ENCODE assay signal across 1 cellular context in genomic region chr17:8383143-8383974, GRCh38.
TF ChIP-seq lines count a peak whose summit lies in the region.

Gene RPL26 (minus strand): TSS chr17:8383193. CDS start chr17:8382310, 883 bp downstream.

TF ChIP-seq in HepG2, 621 proteins besides CTCF, POLR2A, EP300 and RAD21 (continued from another document and continues in another):
- TF ChIP-seq HOMEZ (CRISPR knock-in tag; IDR thresholded peaks at IDR 0.05; ENCODE audit: low read depth), result peak; percentile 82; the same call in 1 of the 2 replicates
- TF ChIP-seq ZNF296 (CRISPR knock-in tag; conservative IDR thresholded peaks at IDR 0.05), result no peak
- no peak for TF ChIP-seq ZNF567 (CRISPR knock-in tag; IDR thresholded peaks at IDR 0.05; ENCODE audit: borderline replicate concordance)
- TF ChIP-seq ZNF570 (CRISPR knock-in tag; IDR thresholded peaks at IDR 0.05; ENCODE audit: borderline replicate concordance), result no peak
- peak; percentile 90 for TF ChIP-seq PHF20 (CRISPR knock-in tag; IDR thresholded peaks at IDR 0.05)
- TF ChIP-seq ZBTB44 (CRISPR knock-in tag; IDR thresholded peaks at IDR 0.05), result peak; percentile 55; the same call in 1 of the 2 replicates
- TF ChIP-seq FOSL2 (CRISPR knock-in tag; IDR thresholded peaks at IDR 0.05), result peak; percentile 43; the same call in 1 of the 2 replicates
- TF ChIP-seq SNRNP70 (IDR thresholded peaks at IDR 0.05; ENCODE audit: low read depth, low read length), result no peak
- TF ChIP-seq JUND (CRISPR knock-in tag; IDR thresholded peaks at IDR 0.05), result no peak; the same call in 1 of the 2 replicates
- TF ChIP-seq MATR3 (CRISPR knock-in tag; IDR thresholded peaks at IDR 0.05), result no peak
- no peak for TF ChIP-seq DMTF1 (CRISPR knock-in tag; IDR thresholded peaks at IDR 0.05)
- peak; percentile 68; the same call in 1 of the 2 replicates for TF ChIP-seq RARG (CRISPR knock-in tag; IDR thresholded peaks at IDR 0.05; ENCODE audit: low read depth)
- no peak for TF ChIP-seq DBP (CRISPR knock-in tag; IDR thresholded peaks at IDR 0.05; ENCODE audit: not compliant biosample characterization)
- TF ChIP-seq ZBTB21 (CRISPR knock-in tag; IDR thresholded peaks at IDR 0.05), result no peak
- TF ChIP-seq KAT8 (CRISPR knock-in tag; IDR thresholded peaks at IDR 0.05), result peak; percentile 94
- TF ChIP-seq ZNF83 (CRISPR knock-in tag; IDR thresholded peaks at IDR 0.05; ENCODE audit: borderline replicate concordance), result no peak
- peak; percentile 90 for TF ChIP-seq SAP130 (CRISPR knock-in tag; IDR thresholded peaks at IDR 0.05; ENCODE audit: low read depth)
- TF ChIP-seq SP1 (IDR thresholded peaks at IDR 0.05), result no peak
- peak; percentile 67 for TF ChIP-seq SP1 (CRISPR knock-in tag; IDR thresholded peaks at IDR 0.05)
- peak; percentile 71; the same call in 1 of the 2 replicates for TF ChIP-seq MIER3 (CRISPR knock-in tag; IDR thresholded peaks at IDR 0.05; ENCODE audit: borderline replicate concordance)
- TF ChIP-seq ZNF639 (CRISPR knock-in tag; conservative IDR thresholded peaks at IDR 0.05), result peak; percentile 77; the same call in 1 of the 2 replicates
- peak; percentile 49; the same call in 1 of the 2 replicates for TF ChIP-seq ZNF142 (CRISPR knock-in tag; IDR thresholded peaks at IDR 0.05)
- no peak; the same call in 1 of the 2 replicates for TF ChIP-seq KLF11 (CRISPR knock-in tag; IDR thresholded peaks at IDR 0.05)
- TF ChIP-seq CBX2 (IDR thresholded peaks at IDR 0.05; ENCODE audit: low read depth, low read length), result no peak
- TF ChIP-seq CBX2 (CRISPR knock-in tag; IDR thresholded peaks at IDR 0.05; ENCODE audit: low read depth), result no peak
- peak; percentile 15; the same call in 1 of the 2 replicates for TF ChIP-seq ARHGAP35 (CRISPR knock-in tag; IDR thresholded peaks at IDR 0.05; ENCODE audit: borderline replicate concordance)
- no peak for TF ChIP-seq ZNF703 (CRISPR knock-in tag; IDR thresholded peaks at IDR 0.05; ENCODE audit: borderline replicate concordance)
- TF ChIP-seq SRSF9 (IDR thresholded peaks at IDR 0.05; ENCODE audit: borderline replicate concordance, insufficient read depth, low read depth, low read length, poor library complexity, severe bottlenecking), result no peak
- TF ChIP-seq KLF16 (CRISPR knock-in tag; IDR thresholded peaks at IDR 0.05), result peak in 1 of 2 experiments; percentile 93; a peak in 1 of 4 replicates
- peak; percentile 77 for TF ChIP-seq ZNF503 (CRISPR knock-in tag; IDR thresholded peaks at IDR 0.05)
- peak; percentile 97 to 98 for TF ChIP-seq HMGXB4 (CRISPR knock-in tag; IDR thresholded peaks at IDR 0.05; ENCODE audit: borderline replicate concordance in 1 of 2, low read depth in 1 of 2)
- TF ChIP-seq ZNF263 (CRISPR knock-in tag; IDR thresholded peaks at IDR 0.05), result peak; percentile 33; the same call in 1 of the 2 replicates
- peak; percentile 73 for TF ChIP-seq CBFB (CRISPR knock-in tag; IDR thresholded peaks at IDR 0.05)
- TF ChIP-seq ZMYM3 (CRISPR knock-in tag; IDR thresholded peaks at IDR 0.05), result no peak; the same call in none of the 2 replicates
- TF ChIP-seq TRAFD1 (CRISPR knock-in tag; IDR thresholded peaks at IDR 0.05; ENCODE audit: borderline replicate concordance), result no peak
- no peak for TF ChIP-seq HES4 (CRISPR knock-in tag; IDR thresholded peaks at IDR 0.05; ENCODE audit: borderline replicate concordance)
- TF ChIP-seq JDP2 (CRISPR knock-in tag; IDR thresholded peaks at IDR 0.05; ENCODE audit: borderline replicate concordance), result no peak
- peak; percentile 35; the same call in 1 of the 2 replicates for TF ChIP-seq ZNF572 (CRISPR knock-in tag; IDR thresholded peaks at IDR 0.05)
- peak in 1 of 2 experiments; percentile 51; a peak in 2 of 4 replicates for TF ChIP-seq ATF4 (CRISPR knock-in tag; IDR thresholded peaks at IDR 0.05)
- TF ChIP-seq CCDC6 (CRISPR knock-in tag; IDR thresholded peaks at IDR 0.05), result 0 out of 2 replicates have a peak, but pooled peaks have one; percentile 22
